In genomic region chr4:5780831-5781480, GRCh38 we compare ENCODE assay signal across 18 cellular contexts.
DNase-seq lines count a peak whose midpoint lies in the region; ATAC-seq, FAIRE-seq and TF ChIP-seq lines count a peak whose summit lies in the region.
"Had no signal": no experiment of that assay in that cellular context is flagged by ENCODE, and none has a peak within 500 bp of the region (broad histone marks: within the 10 kb centered on the region; RNA-seq: fewer than 3 reads in every experiment).

No MANE protein-coding gene starts in this region.

- no peaks in the 10 kb centered on the region for H3K4me1 Mint-ChIP-seq in activated T-cell treated with anti-CD3 and anti-CD28 coated beads, Interleukin-2, amount 50 U/mL, for 24 hours (ENCODE audit: low read depth)
- H3K4me1 Mint-ChIP-seq: mesothelial cell of epicardium had no signal

- H3K27me3 Mint-ChIP-seq in activated T-cell treated with anti-CD3 and anti-CD28 coated beads, Interleukin-2, amount 50 U/mL, for 24 hours = no peaks in the 10 kb centered on the region
- H3K27me3 Mint-ChIP-seq: CD4-positive, alpha-beta T cell had no signal

- H3K27me3 ChIP-seq in bronchial epithelial cell (ENCODE audit: control insufficient read depth, insufficient read depth, low read length) (no peaks in the 10 kb centered on the region), smooth muscle cell (ENCODE audit: low read depth) (no peaks in the 10 kb centered on the region)
- H3K27me3 ChIP-seq: pancreas had no signal

- no peaks in the 10 kb centered on the region for H3K36me3 Mint-ChIP-seq in activated T-cell treated with anti-CD3 and anti-CD28 coated beads, Interleukin-2, amount 50 U/mL, for 24 hours (ENCODE audit: low read depth)

- H3K4me2 ChIP-seq in smooth muscle cell = peak overlapping the region; percentile 7

- no peak for ATAC-seq in HG02623 (IDR thresholded peaks at IDR 0.05; ENCODE audit: unreplicated experiment)
- ATAC-seq: pancreas had no signal

- no peak for FAIRE-seq in bronchial epithelial cell (lab: Jason Lieb, UNC)
- FAIRE-seq: pancreas, TTC549 had no signal

- H3K9me3 Mint-ChIP-seq in activated T-cell treated with anti-CD3 and anti-CD28 coated beads, Interleukin-2, amount 50 U/mL, for 24 hours = peaks cover 9% of the 10 kb centered on the region

- H4K20me1 ChIP-seq in smooth muscle cell (ENCODE audit: low read depth) = no peaks in the 10 kb centered on the region

- no peaks in the 10 kb centered on the region for H3F3A ChIP-seq in smooth muscle cell (ENCODE audit: low read depth)

- H3K4me3 Mint-ChIP-seq in activated T-cell treated with anti-CD3 and anti-CD28 coated beads, Interleukin-2, amount 50 U/mL, for 24 hours = no peak overlapping the region
- H3K4me3 Mint-ChIP-seq: brain; CD4-positive, alpha-beta T cell; mesothelial cell of epicardium had no signal

- 40% methylated on average over 9 of the region's 9 CpGs for WGBS in smooth muscle cell (ENCODE audit: low lambda C conversion rate)

- peak overlapping the region; percentile 54 for H3K27ac ChIP-seq in smooth muscle cell (ENCODE audit: low read depth)
- H3K27ac ChIP-seq: pancreas had no signal

- H3K79me2 ChIP-seq in smooth muscle cell (ENCODE audit: low read depth) = peaks cover 6% of the 10 kb centered on the region

- H3K36me3 ChIP-seq in bronchial epithelial cell (ENCODE audit: control insufficient read depth, insufficient read depth, low read length) = peaks cover 2% of the 10 kb centered on the region
- peaks cover 14% of the 10 kb centered on the region for H3K36me3 ChIP-seq in smooth muscle cell (ENCODE audit: low read depth)
- H3K36me3 ChIP-seq: pancreas had no signal

- H3K9ac ChIP-seq in smooth muscle cell (ENCODE audit: low read depth) = no peak overlapping the region

- H3K4me3 ChIP-seq in HFF-Myc (replicated peaks; ENCODE audit: low read depth, low read length) (no peak overlapping the region), bronchial epithelial cell (ENCODE audit: low read depth, low read length) (no peak overlapping the region), smooth muscle cell (no peak overlapping the region)
- H3K4me3 ChIP-seq: HAP-1, pancreas had no signal

- peaks cover 15% of the 10 kb centered on the region for H3K9me3 ChIP-seq in smooth muscle cell (replicated peaks; ENCODE audit: low read depth)
- H3K9me3 ChIP-seq: HAP-1 had no signal

- DNase-seq in HFF-Myc (ENCODE audit: extremely low read depth, low read depth) (peak; percentile 77), bronchial epithelial cell (ENCODE audit: low read depth) (peak; percentile 25), islet precursor cell (peak; percentile 47), smooth muscle cell (lab: John Stamatoyannopoulos, UW; ENCODE audit: unreplicated experiment) (no peak), NCI-H1417 (lab: John Stamatoyannopoulos, UW) (no peak)
- DNase-seq in activated T-cell treated with anti-CD3 and anti-CD28 coated beads, Interleukin-2, amount 50 U/mL, for 24 hours = no peak
- DNase-seq: activated naive CD4-positive, alpha-beta T cell treated with Interleukin-2 at 50 U/mL for 16 hours; CD4-positive, alpha-beta T cell; DMS79 treated with DMSO at 0.1 percent for 48 hours; effector CD8-positive, alpha-beta T cell; NCI-H1092 treated with DMSO at 0.1 percent for 48 hours; NK-92 treated with Interleukin-12 subunit alpha and Interleukin-12 subunit beta, amount 100 ng/mL, for 24 hours; pancreas had no signal

- no peak overlapping the region for H2AFZ ChIP-seq in smooth muscle cell (ENCODE audit: low read depth)

- TF ChIP-seq CTCF in HFF-Myc (IDR thresholded peaks at IDR 0.05; ENCODE audit: low read depth, low read length, missing control alignments) (no peak), bronchial epithelial cell (IDR thresholded peaks at IDR 0.05; ENCODE audit: insufficient read depth, low read length, severe bottlenecking) (no peak), smooth muscle cell (IDR thresholded peaks at IDR 0.05; ENCODE audit: borderline replicate concordance, insufficient read depth, poor library complexity, severe bottlenecking) (no peak)

- no peaks in the 10 kb centered on the region for H3K4me1 ChIP-seq in smooth muscle cell (ENCODE audit: low read depth)
- H3K4me1 ChIP-seq: HAP-1 had no signal

- no peak overlapping the region for H3K27ac Mint-ChIP-seq in activated T-cell treated with anti-CD3 and anti-CD28 coated beads, Interleukin-2, amount 50 U/mL, for 24 hours
- H3K27ac Mint-ChIP-seq: brain; CD4-positive, alpha-beta T cell; mesothelial cell of epicardium had no signal

Comparison
In these comparisons a context has a peak if more than half of its experiments do, and no peak if none do; other contexts are left out.
1. DNase-seq: peak in HFF-Myc (single experiment), bronchial epithelial cell (single experiment) and islet precursor cell (single experiment); none in smooth muscle cell (single experiment), NCI-H1417 (0 of 3) and activated T-cell treated with anti-CD3 and anti-CD28 coated beads, Interleukin-2, amount 50 U/mL, for 24 hours (single experiment).